18 cellular contexts compared by ENCODE assay signal in the genomic region with DNA sequence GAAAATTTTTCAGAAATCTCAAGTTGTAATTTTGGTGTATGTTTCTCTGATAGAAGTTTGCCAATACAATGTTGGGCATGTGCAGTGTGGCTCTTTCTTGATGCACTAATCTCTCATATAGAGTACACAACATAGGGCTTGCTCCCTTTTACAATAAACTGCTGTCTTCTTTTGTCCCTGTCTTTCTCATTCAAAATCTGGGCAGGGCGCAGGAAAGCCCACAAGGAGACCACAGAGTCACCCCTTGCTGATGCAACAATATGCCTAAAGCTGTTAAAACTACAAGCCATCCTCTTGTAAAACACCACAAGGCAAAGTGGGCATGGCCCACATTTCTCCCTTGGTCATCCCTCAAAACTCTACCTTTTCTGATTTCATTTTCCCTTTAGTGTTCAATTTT.
A peak's percentile ranks its signal among the peaks of the same experiment; 100 is the strongest.
DNase-seq lines count a peak whose midpoint lies in the region; FAIRE-seq and TF ChIP-seq lines count a peak whose summit lies in the region.
"Had no signal": no experiment of that assay in that cellular context is flagged by ENCODE, and none has a peak within 500 bp of the region (broad histone marks: within the 10 kb centered on the region; RNA-seq: fewer than 3 reads in every experiment).

No MANE protein-coding gene starts in this region.

- H3K4me3 ChIP-seq in HAP-1 (no peak overlapping the region), neural progenitor cell (no peak overlapping the region)
- H3K4me3 ChIP-seq: A549, K562 had no signal

- TF ChIP-seq CTCF in neural progenitor cell (IDR thresholded peaks at IDR 0.05): no peak

- no peak overlapping the region for H3K27ac ChIP-seq in neural progenitor cell
- H3K27ac ChIP-seq: A549, HL-60 had no signal

- H3K27me3 ChIP-seq in HAP-1 (ENCODE audit: low read depth) (no peaks in the 10 kb centered on the region), neural progenitor cell (no peaks in the 10 kb centered on the region)

- no peak for TF ChIP-seq POLR2A in GM12891 (IDR thresholded peaks at IDR 0.05; ENCODE audit: low read depth, low read length)

- H3K36me3 ChIP-seq in HAP-1 (replicated peaks) (no peaks in the 10 kb centered on the region), neural progenitor cell (no peaks in the 10 kb centered on the region)

- H4K20me1 ChIP-seq in neural progenitor cell (ENCODE audit: low read depth): no peaks in the 10 kb centered on the region

- peaks cover 2% of the 10 kb centered on the region for H3K27me3 Mint-ChIP-seq in neural progenitor cell (ENCODE audit: insufficient read depth, low read depth)

- H3K4me1 Mint-ChIP-seq in neural progenitor cell: no peaks in the 10 kb centered on the region

- no peak overlapping the region for H3K4me3 Mint-ChIP-seq in neural progenitor cell
- H3K4me3 Mint-ChIP-seq: CD14-positive monocyte; CD8-positive, alpha-beta T cell; HFFc6 had no signal

- peaks cover 7% of the 10 kb centered on the region for H3K9me3 Mint-ChIP-seq in neural progenitor cell
- H3K9me3 Mint-ChIP-seq: HFFc6 had no signal

- H3F3A ChIP-seq in neural progenitor cell (ENCODE audit: low read depth): no peaks in the 10 kb centered on the region

- no peak for DNase-seq in GM12891 (ENCODE audit: insufficient read length, low spot score)
- DNase-seq in HAP-1 (ENCODE audit: low spot score in 2 of 2): peak; percentile 79 to 89
- peak; percentile 54 for DNase-seq in OCI-M1 (lab: John Stamatoyannopoulos, UW)
- no peak for DNase-seq in neural progenitor cell (ENCODE audit: low spot score)
- no peak for DNase-seq in DMS114 treated with DMSO at 0.1 percent for 48 hours (lab: John Stamatoyannopoulos, UW; ENCODE audit: unreplicated experiment)
- no peak for DNase-seq in activated T-cell treated with anti-CD3 and anti-CD28 coated beads for 4 hours
- DNase-seq: CD8-positive, alpha-beta T cell; COR-L47; DND-41; GDM1; HCEC 1CT; HFFc6 had no signal

- no peak overlapping the region for H3K27ac Mint-ChIP-seq in neural progenitor cell
- H3K27ac Mint-ChIP-seq: CD14-positive monocyte; CD8-positive, alpha-beta T cell; HFFc6 had no signal

- peak overlapping the region; percentile 10 for H3K4me2 ChIP-seq in neural progenitor cell
- H3K4me2 ChIP-seq: A549 had no signal

- H3K9me3 ChIP-seq in HAP-1 (no peaks in the 10 kb centered on the region), neural progenitor cell (ENCODE audit: low read depth) (no peaks in the 10 kb centered on the region)
- H3K9me3 ChIP-seq: A549 had no signal

- in situ Hi-C loops in HAP-1 (cut with MboI; ENCODE audit: low sequenced_read_pairs): no loop called here

- no peaks in the 10 kb centered on the region for H3K36me3 Mint-ChIP-seq in neural progenitor cell
- H3K36me3 Mint-ChIP-seq: CD14-positive monocyte; CD8-positive, alpha-beta T cell had no signal

- H3K4me1 ChIP-seq in HAP-1 (peaks cover 14% of the 10 kb centered on the region), neural progenitor cell (peaks cover 10% of the 10 kb centered on the region)
- H3K4me1 ChIP-seq: A549 had no signal

- no peak overlapping the region for H2AFZ ChIP-seq in neural progenitor cell (replicated peaks)

- H3K9ac ChIP-seq in neural progenitor cell: no peak overlapping the region

- no peaks in the 10 kb centered on the region for H3K79me2 ChIP-seq in neural progenitor cell (ENCODE audit: low read depth)

- peak; percentile 52 for FAIRE-seq in GM12891 (lab: Jason Lieb, UNC)
- FAIRE-seq: A549, D721Med, GM19239, K562 had no signal

TF ChIP-seq in GM12891, 5 proteins besides CTCF, POLR2A, EP300 and RAD21:
- no peak for TF ChIP-seq TAF1 (IDR thresholded peaks at IDR 0.05; ENCODE audit: low read depth, low read length)
- TF ChIP-seq POLR2AphosphoS5 (IDR thresholded peaks at IDR 0.05; ENCODE audit: low read depth, low read length): no peak
- no peak for TF ChIP-seq POU2F2 (IDR thresholded peaks at IDR 0.05; ENCODE audit: low read depth, low read length)
- no peak for TF ChIP-seq SPI1 (IDR thresholded peaks at IDR 0.05; ENCODE audit: low read depth, low read length)
- TF ChIP-seq PAX5 (IDR thresholded peaks at IDR 0.05; ENCODE audit: insufficient read depth, low read length, severe bottlenecking): no peak

Comparison
In these comparisons a context has a peak if more than half of its experiments do, and no peak if none do; other contexts are left out.
1. DNase-seq: peak in HAP-1 (2 of 2) and OCI-M1 (single experiment); none in GM12891 (single experiment), neural progenitor cell (single experiment), DMS114 treated with DMSO at 0.1 percent for 48 hours (single experiment) and activated T-cell treated with anti-CD3 and anti-CD28 coated beads for 4 hours (single experiment).